ENCODE assay signal across 13 cellular contexts in the genomic region with DNA sequence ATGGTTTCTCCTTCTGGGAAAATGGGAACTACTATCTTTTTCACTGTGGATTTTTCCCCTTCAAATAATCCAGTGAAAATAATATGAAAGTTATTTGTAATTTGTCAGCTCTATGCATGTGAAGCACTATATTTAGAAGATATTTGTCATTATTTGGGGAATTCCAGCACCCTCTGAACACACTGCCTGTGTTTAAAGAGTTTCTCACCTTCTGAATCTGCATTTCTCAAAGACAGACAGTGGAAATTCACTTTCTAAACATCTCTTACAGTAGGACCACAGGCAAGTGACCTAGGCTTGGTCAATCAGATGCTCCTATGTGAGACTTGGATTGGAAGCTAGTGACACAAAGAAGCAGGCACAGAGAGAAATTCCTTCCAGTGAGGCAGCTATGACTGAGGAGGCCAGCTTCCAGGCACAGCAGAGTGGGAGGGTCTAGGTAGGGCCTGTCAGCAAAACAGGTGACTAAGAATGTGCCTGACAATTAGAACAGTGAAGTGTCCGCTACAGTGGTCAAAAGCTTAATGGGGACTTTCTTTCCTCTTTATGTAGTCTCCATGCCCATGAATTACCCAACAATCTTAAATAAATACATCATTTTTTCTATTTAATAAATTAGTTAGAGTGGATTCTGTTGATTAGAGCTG.
A peak's percentile ranks its signal among the peaks of the same experiment; 100 is the strongest.
DNase-seq lines count a peak whose midpoint lies in the region; ATAC-seq and TF ChIP-seq lines count a peak whose summit lies in the region.
"Had no signal": no experiment of that assay in that cellular context is flagged by ENCODE, and none has a peak within 500 bp of the region (broad histone marks: within the 10 kb centered on the region; RNA-seq: fewer than 3 reads in every experiment).

No MANE protein-coding gene starts in this region.

- H3K79me2 ChIP-seq in GM23338 (replicated peaks; ENCODE audit: insufficient read depth) = no peaks in the 10 kb centered on the region

- intact Hi-C loops in testis (cut with DNase I; ENCODE audit: low total_unique reads) = no loop called here

- H3F3A ChIP-seq in GM23338 (replicated peaks; ENCODE audit: low read depth) = no peaks in the 10 kb centered on the region

- H3K36me3 ChIP-seq in GM23338 (ENCODE audit: insufficient read depth) = no peaks in the 10 kb centered on the region
- no peaks in the 10 kb centered on the region for H3K36me3 ChIP-seq in testis (ENCODE audit: low read depth, missing control alignments)
- H3K36me3 ChIP-seq: right lobe of liver, vagina had no signal

- ATAC-seq in GM18505 (IDR thresholded peaks at IDR 0.05; ENCODE audit: unreplicated experiment) (peak; percentile 71), GM23338 (no peak), HG03439 (IDR thresholded peaks at IDR 0.05; ENCODE audit: unreplicated experiment) (peak; percentile 70), HG02970 (IDR thresholded peaks at IDR 0.05; ENCODE audit: low FRiP score, unreplicated experiment) (no peak)
- no peak for ATAC-seq in activated CD4-positive, CD25-positive, alpha-beta regulatory T cell treated with anti-CD3 and anti-CD28 coated beads, Interleukin-2, amount 50 U/mL, for 24 hours
- ATAC-seq: right lobe of liver had no signal

- TF ChIP-seq POLR2A in GM18505 (IDR thresholded peaks at IDR 0.05; ENCODE audit: borderline replicate concordance, extremely low read depth, insufficient read depth, insufficient read length) (no peak), testis (IDR thresholded peaks at IDR 0.05) (no peak)

- H3K27ac ChIP-seq in GM23338 (ENCODE audit: low read depth) (no peak overlapping the region), testis (no peak overlapping the region)
- H3K27ac ChIP-seq: right lobe of liver, vagina had no signal

- H3K9me3 ChIP-seq in testis = no peaks in the 10 kb centered on the region
- H3K9me3 ChIP-seq: right lobe of liver, vagina had no signal

- peak; percentile 18 for DNase-seq in GM23338 (ENCODE audit: low spot score)
- peak; percentile 5 for DNase-seq in glomerular visceral epithelial cell (ENCODE audit: extremely low spot score)
- DNase-seq in midbrain (lab: John Stamatoyannopoulos, UW) = no peak
- DNase-seq in testis = no peak
- DNase-seq: KBM-7, NCI-H510A, right lobe of liver had no signal

- H3K4me3 Mint-ChIP-seq in GM23338 = no peak overlapping the region
- H3K4me3 Mint-ChIP-seq: CD14-positive monocyte had no signal

- H3K27ac Mint-ChIP-seq in GM23338 = no peak overlapping the region
- H3K27ac Mint-ChIP-seq: CD14-positive monocyte had no signal

- no peaks in the 10 kb centered on the region for H3K9me3 Mint-ChIP-seq in GM23338

- no peaks in the 10 kb centered on the region for H4K20me1 ChIP-seq in GM23338 (replicated peaks; ENCODE audit: insufficient read depth)

- H3K36me3 Mint-ChIP-seq in GM23338 (ENCODE audit: low read depth) = no peaks in the 10 kb centered on the region
- H3K36me3 Mint-ChIP-seq: CD14-positive monocyte had no signal

- peaks cover 2% of the 10 kb centered on the region; the same call in 1 of the 3 replicates for H3K4me1 Mint-ChIP-seq in GM23338
- H3K4me1 Mint-ChIP-seq: CD14-positive monocyte had no signal

- H3K27me3 ChIP-seq in GM23338 (ENCODE audit: insufficient read depth) = no peaks in the 10 kb centered on the region
- H3K27me3 ChIP-seq in testis = no peaks in the 10 kb centered on the region
- H3K27me3 ChIP-seq: right lobe of liver, vagina had no signal

- H3K4me1 ChIP-seq in GM23338 (ENCODE audit: insufficient read depth) = no peaks in the 10 kb centered on the region
- no peaks in the 10 kb centered on the region for H3K4me1 ChIP-seq in testis
- H3K4me1 ChIP-seq: right lobe of liver, vagina had no signal

- TF ChIP-seq CTCF in GM23338 (conservative IDR thresholded peaks at IDR 0.05; ENCODE audit: low read depth in 2 of 2) = no peak
- TF ChIP-seq CTCF in testis (IDR thresholded peaks at IDR 0.05) = no peak

- no peak overlapping the region for H3K4me2 ChIP-seq in GM23338

- H3K4me3 ChIP-seq in GM23338 (no peak overlapping the region), testis (no peak overlapping the region)
- H3K4me3 ChIP-seq: right lobe of liver, vagina had no signal

- no peaks in the 10 kb centered on the region for H3K27me3 Mint-ChIP-seq in GM23338 (ENCODE audit: insufficient read depth, low read depth, poor library complexity)

- no peak overlapping the region for H2AFZ ChIP-seq in GM23338

- 87 to 95% methylated on average over 1 of the region's 1 CpG for WGBS in testis, 2 donors

- no peaks in the 10 kb centered on the region for H3K9me2 ChIP-seq in GM23338 (ENCODE audit: insufficient read depth)

TF ChIP-seq in GM23338, 12 proteins besides CTCF, POLR2A, EP300 and RAD21:
- TF ChIP-seq ETS1 (IDR thresholded peaks at IDR 0.05) (no peak), EZH2 (IDR thresholded peaks at IDR 0.05; ENCODE audit: low read depth, unreplicated experiment) (no peak)

Comparison
In these comparisons a context has a peak if more than half of its experiments do, and no peak if none do; other contexts are left out.
1. ATAC-seq: peak in GM18505 (single experiment) and HG03439 (single experiment); none in GM23338 (single experiment), activated CD4-positive, CD25-positive, alpha-beta regulatory T cell treated with anti-CD3 and anti-CD28 coated beads, Interleukin-2, amount 50 U/mL, for 24 hours (0 of 2) and HG02970 (single experiment).
2. DNase-seq: peak in GM23338 (single experiment) and glomerular visceral epithelial cell (single experiment); none in midbrain (single experiment) and testis (single experiment).